13 cellular contexts compared by ENCODE assay signal in genomic region chr5:149895416-149896345, GRCh38. TPM values are rescaled to one million over a fixed set of nuclear protein-coding genes. Genes with fewer than 3 reads are reported as not detected.
DNase-seq lines count a peak whose midpoint lies in the region; ATAC-seq, FAIRE-seq and TF ChIP-seq lines count a peak whose summit lies in the region.
"Had no signal": no experiment of that assay in that cellular context is flagged by ENCODE, and none has a peak within 500 bp of the region (broad histone marks: within the 10 kb centered on the region; RNA-seq: fewer than 3 reads in every experiment).

No MANE protein-coding gene starts in this region.

- H3K9me3 ChIP-seq in adipocyte (ENCODE audit: control insufficient read depth, low read length): no peaks in the 10 kb centered on the region

- H3K4me3 Mint-ChIP-seq in activated CD4-positive, alpha-beta memory T cell treated with anti-CD3 and anti-CD28 coated beads for 36 hours: no peak overlapping the region
- H3K4me3 Mint-ChIP-seq in activated CD4-positive, alpha-beta memory T cell treated with anti-CD3 and anti-CD28 coated beads, Interleukin-2, amount 10 ng/mL, durations not matched to agents 7 days and 5 days: no peak overlapping the region
- no peak overlapping the region for H3K4me3 Mint-ChIP-seq in stimulated activated effector memory CD8-positive, alpha-beta T cell treated with anti-CD3 and anti-CD28 coated beads, Interleukin-12 subunit alpha, Interleukin-12 subunit beta, amount 100 ng/mL, for 72 hours
- H3K4me3 Mint-ChIP-seq: T-helper 1 cell treated with Interleukin-12 subunit alpha and Interleukin-12 subunit beta and Interleukin-4 antibody, amounts not matched to agents 30 μg/mL and 1 μg/mL, for 36 hours had no signal

- CTCF ChIA-PET in activated CD4-positive, alpha-beta memory T cell treated with anti-CD3 and anti-CD28 coated beads for 36 hours (lab: Charles Lee): interaction anchor here (1.7 kb wide), 1 partner anchor 67 kb away, joined by 3 read pairs; no protein-coding TSS in a partner anchor
- CTCF ChIA-PET in activated CD4-positive, alpha-beta memory T cell treated with anti-CD3 and anti-CD28 coated beads, Interleukin-2, amount 10 ng/mL, durations not matched to agents 7 days and 5 days (lab: Charles Lee): interaction anchor here (0.6 to 1.3 kb wide), 4 partner anchors 16 to 57 kb away, joined by 3 to 4 read pairs (median 3); no protein-coding TSS in a partner anchor

- peaks cover 5% of the 10 kb centered on the region for H3K27me3 Mint-ChIP-seq in activated CD4-positive, alpha-beta memory T cell treated with anti-CD3 and anti-CD28 coated beads for 36 hours
- peaks cover 4% of the 10 kb centered on the region for H3K27me3 Mint-ChIP-seq in activated CD4-positive, alpha-beta memory T cell treated with anti-CD3 and anti-CD28 coated beads, Interleukin-2, amount 10 ng/mL, durations not matched to agents 7 days and 5 days

- ATAC-seq in foreskin keratinocyte: peak; percentile 83
- ATAC-seq in stimulated activated effector memory CD8-positive, alpha-beta T cell treated with anti-CD3 and anti-CD28 coated beads, Interleukin-12 subunit alpha, Interleukin-12 subunit beta, amount 100 ng/mL, for 72 hours: peak; percentile 87
- ATAC-seq in HG02884 (IDR thresholded peaks at IDR 0.05; ENCODE audit: unreplicated experiment): no peak

- TF ChIP-seq CTCF in foreskin keratinocyte (conservative IDR thresholded peaks at IDR 0.05): no peak

- POLR2A ChIA-PET in activated CD4-positive, alpha-beta memory T cell treated with anti-CD3 and anti-CD28 coated beads for 36 hours (lab: Charles Lee): no interaction called here
- POLR2A ChIA-PET in activated CD4-positive, alpha-beta memory T cell treated with anti-CD3 and anti-CD28 coated beads, Interleukin-2, amount 10 ng/mL, durations not matched to agents 7 days and 5 days (lab: Charles Lee): no interaction called here

- H3K27me3 ChIP-seq in adipocyte (replicated peaks; ENCODE audit: control insufficient read depth, insufficient read depth, low read length) (peaks cover 14% of the 10 kb centered on the region), foreskin keratinocyte (no peaks in the 10 kb centered on the region)

- intact Hi-C loops in activated CD4-positive, alpha-beta memory T cell treated with anti-CD3 and anti-CD28 coated beads for 36 hours (cut with micrococcal nuclease): no loop called here

- H3K4me1 Mint-ChIP-seq in activated CD4-positive, alpha-beta memory T cell treated with anti-CD3 and anti-CD28 coated beads for 36 hours (ENCODE audit: low read depth): peaks cover 9% of the 10 kb centered on the region
- peaks cover 16% of the 10 kb centered on the region for H3K4me1 Mint-ChIP-seq in activated CD4-positive, alpha-beta memory T cell treated with anti-CD3 and anti-CD28 coated beads, Interleukin-2, amount 10 ng/mL, durations not matched to agents 7 days and 5 days
- peaks cover 21% of the 10 kb centered on the region for H3K4me1 Mint-ChIP-seq in stimulated activated effector memory CD8-positive, alpha-beta T cell treated with anti-CD3 and anti-CD28 coated beads, Interleukin-12 subunit alpha, Interleukin-12 subunit beta, amount 100 ng/mL, for 72 hours

- DNase-seq in activated CD4-positive, alpha-beta memory T cell treated with anti-CD3 and anti-CD28 coated beads for 36 hours: peak; percentile 19
- no peak for DNase-seq in activated CD4-positive, alpha-beta memory T cell treated with anti-CD3 and anti-CD28 coated beads, Interleukin-2, amount 10 ng/mL, durations not matched to agents 7 days and 5 days
- DNase-seq in adipocyte (ENCODE audit: low read depth): peak; percentile 57
- peak; percentile 50 to 63 for DNase-seq in foreskin keratinocyte
- DNase-seq in stimulated activated effector memory CD8-positive, alpha-beta T cell treated with anti-CD3 and anti-CD28 coated beads, Interleukin-12 subunit alpha, Interleukin-12 subunit beta, amount 100 ng/mL, for 72 hours (ENCODE audit: low spot score in 2 of 2): no peak
- no peak for DNase-seq in GM12891 (ENCODE audit: insufficient read length, low spot score)
- DNase-seq in NCI-H345 treated with DMSO at 0.1 percent for 48 hours (lab: John Stamatoyannopoulos, UW; ENCODE audit: unreplicated experiment): no peak
- DNase-seq: effector CD4-positive, alpha-beta T cell; NCI-H1417 treated with DMSO at 0.1 percent for 48 hours; NCI-H748 treated with DMSO at 0.1 percent for 48 hours had no signal

- H3K27ac ChIP-seq in foreskin keratinocyte: peak overlapping the region; percentile 53

- H3K4me1 ChIP-seq in adipocyte (ENCODE audit: control insufficient read depth, insufficient read depth, low read length) (peaks cover 16% of the 10 kb centered on the region), foreskin keratinocyte (peaks cover 9% of the 10 kb centered on the region)

- H3K9me3 Mint-ChIP-seq in activated CD4-positive, alpha-beta memory T cell treated with anti-CD3 and anti-CD28 coated beads for 36 hours: no peaks in the 10 kb centered on the region
- no peaks in the 10 kb centered on the region for H3K9me3 Mint-ChIP-seq in activated CD4-positive, alpha-beta memory T cell treated with anti-CD3 and anti-CD28 coated beads, Interleukin-2, amount 10 ng/mL, durations not matched to agents 7 days and 5 days
- no peaks in the 10 kb centered on the region for H3K9me3 Mint-ChIP-seq in stimulated activated effector memory CD8-positive, alpha-beta T cell treated with anti-CD3 and anti-CD28 coated beads, Interleukin-12 subunit alpha, Interleukin-12 subunit beta, amount 100 ng/mL, for 72 hours
- H3K9me3 Mint-ChIP-seq: T-helper 1 cell treated with Interleukin-12 subunit alpha and Interleukin-12 subunit beta and Interleukin-4 antibody, amounts not matched to agents 30 μg/mL and 1 μg/mL, for 36 hours had no signal

- H3K27ac Mint-ChIP-seq in activated CD4-positive, alpha-beta memory T cell treated with anti-CD3 and anti-CD28 coated beads for 36 hours: no peak overlapping the region
- no peak overlapping the region for H3K27ac Mint-ChIP-seq in activated CD4-positive, alpha-beta memory T cell treated with anti-CD3 and anti-CD28 coated beads, Interleukin-2, amount 10 ng/mL, durations not matched to agents 7 days and 5 days
- H3K27ac Mint-ChIP-seq in stimulated activated effector memory CD8-positive, alpha-beta T cell treated with anti-CD3 and anti-CD28 coated beads, Interleukin-12 subunit alpha, Interleukin-12 subunit beta, amount 100 ng/mL, for 72 hours: peak overlapping the region; percentile 3
- H3K27ac Mint-ChIP-seq: T-helper 1 cell treated with Interleukin-12 subunit alpha and Interleukin-12 subunit beta and Interleukin-4 antibody, amounts not matched to agents 30 μg/mL and 1 μg/mL, for 36 hours had no signal

- no peak for FAIRE-seq in GM12891 (lab: Jason Lieb, UNC)

- no peak overlapping the region for H3K9ac ChIP-seq in adipocyte (ENCODE audit: low read length)

- peak overlapping the region; percentile 18 for H3K4me3 ChIP-seq in adipocyte (ENCODE audit: low read length)

- TF ChIP-seq POLR2A in GM12891 (IDR thresholded peaks at IDR 0.05; ENCODE audit: low read depth, low read length): no peak

- no peaks in the 10 kb centered on the region for H3K36me3 ChIP-seq in adipocyte (ENCODE audit: control insufficient read depth, insufficient read depth, low read length, severe bottlenecking)

- no peaks in the 10 kb centered on the region for H3K36me3 Mint-ChIP-seq in activated CD4-positive, alpha-beta memory T cell treated with anti-CD3 and anti-CD28 coated beads for 36 hours
- no peaks in the 10 kb centered on the region for H3K36me3 Mint-ChIP-seq in activated CD4-positive, alpha-beta memory T cell treated with anti-CD3 and anti-CD28 coated beads, Interleukin-2, amount 10 ng/mL, durations not matched to agents 7 days and 5 days (ENCODE audit: low read depth)
- H3K36me3 Mint-ChIP-seq in stimulated activated effector memory CD8-positive, alpha-beta T cell treated with anti-CD3 and anti-CD28 coated beads, Interleukin-12 subunit alpha, Interleukin-12 subunit beta, amount 100 ng/mL, for 72 hours: no peaks in the 10 kb centered on the region

TF ChIP-seq in GM12891, 5 proteins besides CTCF, POLR2A, EP300 and RAD21:
- no peak for TF ChIP-seq PAX5 (IDR thresholded peaks at IDR 0.05; ENCODE audit: insufficient read depth, low read length, severe bottlenecking)
- no peak for TF ChIP-seq POU2F2 (IDR thresholded peaks at IDR 0.05; ENCODE audit: low read depth, low read length)
- no peak for TF ChIP-seq TAF1 (IDR thresholded peaks at IDR 0.05; ENCODE audit: low read depth, low read length)
- no peak for TF ChIP-seq POLR2AphosphoS5 (IDR thresholded peaks at IDR 0.05; ENCODE audit: low read depth, low read length)
- no peak for TF ChIP-seq SPI1 (IDR thresholded peaks at IDR 0.05; ENCODE audit: low read depth, low read length)

RNA-seq across cellular contexts. Expression of gene PDE6A, which starts 48.9 kb away (rescaled TPM):
- not detected for total RNA-seq in activated CD4-positive, alpha-beta memory T cell treated with anti-CD3 and anti-CD28 coated beads for 36 hours
- not detected for total RNA-seq in activated CD4-positive, alpha-beta memory T cell treated with anti-CD3 and anti-CD28 coated beads, Interleukin-2, amount 10 ng/mL, durations not matched to agents 7 days and 5 days
- total RNA-seq in foreskin keratinocyte: not detected in 2 replicates
- polyA plus RNA-seq in foreskin keratinocyte: 0.01 and 0.02 TPM in 2 replicates
- polyA plus RNA-seq in GM12891 (2012; ENCODE audit: low read depth, missing spikeins): 0.03 TPM
- total RNA-seq: mononuclear cell had no signal

Comparison
In these comparisons a context has a peak if more than half of its experiments do, and no peak if none do; other contexts are left out.
1. DNase-seq: peak in activated CD4-positive, alpha-beta memory T cell treated with anti-CD3 and anti-CD28 coated beads for 36 hours (single experiment), adipocyte (single experiment) and foreskin keratinocyte (2 of 2); none in activated CD4-positive, alpha-beta memory T cell treated with anti-CD3 and anti-CD28 coated beads, Interleukin-2, amount 10 ng/mL, durations not matched to agents 7 days and 5 days (single experiment), stimulated activated effector memory CD8-positive, alpha-beta T cell treated with anti-CD3 and anti-CD28 coated beads, Interleukin-12 subunit alpha, Interleukin-12 subunit beta, amount 100 ng/mL, for 72 hours (0 of 2), GM12891 (single experiment) and NCI-H345 treated with DMSO at 0.1 percent for 48 hours (single experiment).